In genomic region chr12:111401167-111401605, GRCh38 we compare ENCODE assay signal across 1 cellular context.
TF ChIP-seq lines count a peak whose summit lies in the region.

No MANE protein-coding gene starts in this region.

TF ChIP-seq in IMR-90, 13 proteins besides CTCF, POLR2A, EP300 and RAD21 (continued from another document):
- TF ChIP-seq, protein P1, sequence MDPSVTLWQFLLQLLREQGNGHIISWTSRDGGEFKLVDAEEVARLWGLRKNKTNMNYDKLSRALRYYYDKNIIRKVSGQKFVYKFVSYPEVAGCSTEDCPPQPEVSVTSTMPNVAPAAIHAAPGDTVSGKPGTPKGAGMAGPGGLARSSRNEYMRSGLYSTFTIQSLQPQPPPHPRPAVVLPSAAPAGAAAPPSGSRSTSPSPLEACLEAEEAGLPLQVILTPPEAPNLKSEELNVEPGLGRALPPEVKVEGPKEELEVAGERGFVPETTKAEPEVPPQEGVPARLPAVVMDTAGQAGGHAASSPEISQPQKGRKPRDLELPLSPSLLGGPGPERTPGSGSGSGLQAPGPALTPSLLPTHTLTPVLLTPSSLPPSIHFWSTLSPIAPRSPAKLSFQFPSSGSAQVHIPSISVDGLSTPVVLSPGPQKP (IDR thresholded peaks at IDR 0.05; ENCODE audit: borderline replicate concordance, low read depth, low read length) = no peak
- TF ChIP-seq RCOR1 (IDR thresholded peaks at IDR 0.05; ENCODE audit: insufficient replicate concordance, low read length) (no peak), NFE2L2 (IDR thresholded peaks at IDR 0.05; ENCODE audit: low read depth, low read length) (no peak), MXI1 (IDR thresholded peaks at IDR 0.05; ENCODE audit: borderline replicate concordance, low read depth, low read length) (no peak), BHLHE40 (IDR thresholded peaks at IDR 0.05; ENCODE audit: low read depth, low read length) (no peak), MAZ (IDR thresholded peaks at IDR 0.05; ENCODE audit: borderline replicate concordance, low read depth, low read length) (no peak), CHD1 (IDR thresholded peaks at IDR 0.05; ENCODE audit: low read depth, low read length) (no peak)
